ENCODE assay signal across 16 cellular contexts in genomic region chr18:79348066-79348465, GRCh38. TPM values are rescaled to one million over a fixed set of nuclear protein-coding genes. Genes with fewer than 3 reads are reported as not detected.
DNase-seq lines count a peak whose midpoint lies in the region; ATAC-seq, FAIRE-seq and TF ChIP-seq lines count a peak whose summit lies in the region.
"Had no signal": no experiment of that assay in that cellular context is flagged by ENCODE, and none has a peak within 500 bp of the region (broad histone marks: within the 10 kb centered on the region; RNA-seq: fewer than 3 reads in every experiment).

No MANE protein-coding gene starts in this region.

- no peak overlapping the region for H4K91ac ChIP-seq in IMR-90 (ENCODE audit: insufficient read depth, low read depth, low read length)

- no peak for TF ChIP-seq RAD21 in IMR-90 (IDR thresholded peaks at IDR 0.05; ENCODE audit: low read length)

- H2AK9ac ChIP-seq in IMR-90 (replicated peaks; ENCODE audit: low read depth, low read length, poor library complexity): peak overlapping the region; percentile 42

- H3K27ac ChIP-seq in IMR-90 (ENCODE audit: insufficient read depth, low read length) (no peak overlapping the region), esophagus squamous epithelium (no peak overlapping the region)
- H3K27ac ChIP-seq: A549, BLaER1 had no signal

- H3K23ac ChIP-seq in IMR-90 (ENCODE audit: low read depth, low read length): no peak overlapping the region

- POLR2A ChIA-PET in IMR-90 (lab: Charles Lee; ENCODE audit: unreplicated experiment): no interaction called here

- H3K9me3 ChIP-seq in IMR-90 (ENCODE audit: control insufficient read depth, insufficient read depth, low read length) (no peaks in the 10 kb centered on the region), esophagus squamous epithelium (no peaks in the 10 kb centered on the region)
- H3K9me3 ChIP-seq: A549, BLaER1, Caco-2 had no signal

- H3K9me1 ChIP-seq in IMR-90 (ENCODE audit: insufficient read depth, low read length): peaks cover 6% of the 10 kb centered on the region

- no peak overlapping the region for H3K4me3 ChIP-seq in IMR-90 (ENCODE audit: insufficient read depth, low read depth, low read length)
- H3K4me3 ChIP-seq in bronchial epithelial cell (ENCODE audit: low read depth, low read length): no peak overlapping the region
- no peak overlapping the region for H3K4me3 ChIP-seq in esophagus squamous epithelium
- H3K4me3 ChIP-seq: A549, BLaER1, GM23338 had no signal

- no peak overlapping the region for H2AFZ ChIP-seq in IMR-90 (replicated peaks; ENCODE audit: low read length, poor library complexity)
- H2AFZ ChIP-seq: GM23338 had no signal

- H2BK15ac ChIP-seq in IMR-90 (ENCODE audit: low read depth, low read length): no peak overlapping the region

- ATAC-seq in IMR-90 (ENCODE audit: low read depth): peak; percentile 11; the same call in 1 of the 2 replicates
- ATAC-seq in left cardiac atrium: no peak
- ATAC-seq: A549, GM23338 had no signal

- no peak overlapping the region for H3K18ac ChIP-seq in IMR-90 (ENCODE audit: low read depth, low read length)

- 80% methylated on average over 1 of the region's 5 CpGs; no CpG with 5 or more reads in 1 of the 2 experiments for WGBS in IMR-90 (ENCODE audit: extremely low coverage in 2 of 2, insufficient read length in 1 of 2), 2 experiments
- WGBS in esophagus squamous epithelium, 2 donors: 82 to 88% methylated on average over 4 to 5 of the region's 5 CpGs

- H4K20me1 ChIP-seq in IMR-90 (ENCODE audit: insufficient read depth, low read length): no peaks in the 10 kb centered on the region
- H4K20me1 ChIP-seq: BLaER1 had no signal

- no peak overlapping the region for H2BK120ac ChIP-seq in IMR-90 (ENCODE audit: low read depth, low read length)

- no peak overlapping the region for H2AK5ac ChIP-seq in IMR-90 (ENCODE audit: low read depth, low read length)

- H3K27me3 ChIP-seq in IMR-90 (ENCODE audit: control insufficient read depth, insufficient read depth, low read length) (no peaks in the 10 kb centered on the region), bronchial epithelial cell (ENCODE audit: control insufficient read depth, insufficient read depth, low read length) (no peaks in the 10 kb centered on the region), esophagus squamous epithelium (no peaks in the 10 kb centered on the region)
- H3K27me3 ChIP-seq: BLaER1 had no signal

- DNase-seq in IMR-90: peak; percentile 63
- peak; percentile 29 for DNase-seq in bronchial epithelial cell (ENCODE audit: low read depth)
- DNase-seq in hepatic stellate cell (ENCODE audit: low spot score): peak; percentile 23
- no peak for DNase-seq in GM20000 (ENCODE audit: low spot score)
- DNase-seq in left cardiac atrium: no peak
- DNase-seq in esophagus squamous epithelium (lab: John Stamatoyannopoulos, UW): no peak
- DNase-seq: AML-193; Caco-2; CD8-positive, alpha-beta memory T cell; DMS53; GF-D8; H7 had no signal

- in situ Hi-C loops in IMR-90 (cut with MboI; ENCODE audit: low sequenced_read_pairs): no loop called here

- TF ChIP-seq POLR2A in IMR-90 (IDR thresholded peaks at IDR 0.05; ENCODE audit: low read depth, low read length): no peak
- no peak for TF ChIP-seq POLR2A in esophagus squamous epithelium (IDR thresholded peaks at IDR 0.05)

- no peak overlapping the region for H3K14ac ChIP-seq in IMR-90 (replicated peaks; ENCODE audit: low read depth, low read length)

- no peaks in the 10 kb centered on the region for H3K79me1 ChIP-seq in IMR-90 (ENCODE audit: low read depth in 1 of 2, low read length in 2 of 2)

- no peak overlapping the region for H2BK20ac ChIP-seq in IMR-90 (ENCODE audit: low read depth, low read length)

- H4K5ac ChIP-seq in IMR-90 (ENCODE audit: low read depth, low read length): no peak overlapping the region

- no peak overlapping the region for H2BK5ac ChIP-seq in IMR-90 (ENCODE audit: low read depth, low read length, poor library complexity, severe bottlenecking)

- no TSS peak for BruUV-seq in IMR-90 (replicated peaks; lab: Mats Ljungman, UMichigan)

- H3K4me2 ChIP-seq in IMR-90 (ENCODE audit: low read depth, low read length): no peak overlapping the region
- H3K4me2 ChIP-seq: A549, BLaER1, GM23338 had no signal

- intact Hi-C loops in IMR-90 (cut with micrococcal nuclease) (no loop called here), left cardiac atrium (cut with DNase I) (no loop called here), esophagus squamous epithelium (cut with DNase I) (no loop called here)

- no peak overlapping the region for H3K9ac ChIP-seq in IMR-90 (ENCODE audit: low read depth, low read length)
- H3K9ac ChIP-seq: BLaER1 had no signal

- TF ChIP-seq CTCF in IMR-90 (conservative IDR thresholded peaks at IDR 0.05; ENCODE audit: low read depth, low read length) (no peak), bronchial epithelial cell (IDR thresholded peaks at IDR 0.05; ENCODE audit: insufficient read depth, low read length, severe bottlenecking) (no peak), GM20000 (IDR thresholded peaks at IDR 0.05; ENCODE audit: extremely low read depth, missing control alignments) (no peak), esophagus squamous epithelium (IDR thresholded peaks at IDR 0.05) (no peak)

- dilution Hi-C loops in IMR-90 (cut with HindIII; ENCODE audit: low sequenced_read_pairs, unreplicated experiment): no loop called here

- no peak for FAIRE-seq in bronchial epithelial cell (lab: Jason Lieb, UNC)
- FAIRE-seq: A549 had no signal

- CTCF ChIA-PET in IMR-90 (lab: Yijun Ruan, JAX): interaction anchor here (1.4 kb wide), 1 partner anchor 13 kb away, joined by 4 read pairs; no protein-coding TSS in a partner anchor

- H3K56ac ChIP-seq in IMR-90 (ENCODE audit: extremely low read depth, insufficient read depth, low read length): no peak overlapping the region

- H3K36me3 ChIP-seq in IMR-90 (ENCODE audit: control insufficient read depth, insufficient read depth, low read length) (peaks cover 40% of the 10 kb centered on the region), bronchial epithelial cell (ENCODE audit: control insufficient read depth, insufficient read depth, low read length) (peaks cover 13% of the 10 kb centered on the region), esophagus squamous epithelium (peaks cover 23 to 98% (median 24%) of the 10 kb centered on the region in 3 donors)

- H3K4ac ChIP-seq in IMR-90 (ENCODE audit: low read depth, low read length): no peak overlapping the region

- H3K4me1 ChIP-seq in IMR-90 (ENCODE audit: control insufficient read depth, insufficient read depth, low read length) (0 out of 2 replicates have a peak, but pooled peaks cover 3% of the 10 kb centered on the region), esophagus squamous epithelium (no peaks in the 10 kb centered on the region)
- H3K4me1 ChIP-seq: BLaER1 had no signal

- no peak overlapping the region; a peak in 1 of 4 replicates for H4K8ac ChIP-seq in IMR-90 (ENCODE audit: low read depth in 2 of 2, low read length in 2 of 2)

TF ChIP-seq in IMR-90, 13 proteins besides CTCF, POLR2A, EP300 and RAD21:
- no peak for TF ChIP-seq ELK1 (IDR thresholded peaks at IDR 0.05; ENCODE audit: borderline replicate concordance, low read depth, low read length)
- TF ChIP-seq MXI1 (IDR thresholded peaks at IDR 0.05; ENCODE audit: borderline replicate concordance, low read depth, low read length): no peak
- TF ChIP-seq CEBPB (IDR thresholded peaks at IDR 0.05; ENCODE audit: low read depth, low read length): no peak

RNA-seq across cellular contexts. Expression of gene NFATC1, which starts 47.7 kb away (rescaled TPM):
- 0.28 and 0.36 TPM in 2 replicates for total RNA-seq in IMR-90 (2012; rRNA removed)
- polyA plus RNA-seq in IMR-90 (2012; rRNA removed): 1.8 TPM in 2 replicates
- polyA plus RNA-seq in IMR-90 (2012; cell fraction: cytosol; rRNA removed): 0.86 and 2.1 TPM in 2 replicates
- 2.4 and 4.0 TPM in 2 replicates for polyA plus RNA-seq in IMR-90 (2012; cell fraction: nucleus; rRNA removed; ENCODE audit: low replicate concordance)
- total RNA-seq in bronchial epithelial cell: 0.53 and 1.7 TPM in 2 replicates
- total RNA-seq in left cardiac atrium: 10 to 100 TPM; 17.1 to 18.9 TPM
- 1 to 10 TPM in 3 of 4 donors, under 1 TPM in 1; 0.79 to 4.8 (median 2.6) TPM for total RNA-seq in esophagus squamous epithelium
- total RNA-seq: HT-29 had no signal

Comparison
In these comparisons a context has a peak if more than half of its experiments do, and no peak if none do; other contexts are left out.
1. DNase-seq: peak in IMR-90 (single experiment), bronchial epithelial cell (single experiment) and hepatic stellate cell (single experiment); none in GM20000 (single experiment), left cardiac atrium (single experiment) and esophagus squamous epithelium (single experiment).